In genomic region chr3:34053631-34054030, GRCh38 we compare ENCODE assay signal across 15 cellular contexts.
DNase-seq lines count a peak whose midpoint lies in the region; ATAC-seq and TF ChIP-seq lines count a peak whose summit lies in the region.
"Had no signal": no experiment of that assay in that cellular context is flagged by ENCODE, and none has a peak within 500 bp of the region (broad histone marks: within the 10 kb centered on the region; RNA-seq: fewer than 3 reads in every experiment).

No MANE protein-coding gene starts in this region.

- H3K9me3 ChIP-seq in Loucy (ENCODE audit: insufficient read depth, low read depth, low read length) (no peaks in the 10 kb centered on the region), endodermal cell (ENCODE audit: control insufficient read depth, low read length) (no peaks in the 10 kb centered on the region)
- H3K9me3 ChIP-seq: BLaER1, Caco-2, HAP-1 had no signal

- peaks cover 4% of the 10 kb centered on the region for H3K4me1 Mint-ChIP-seq in endodermal cell
- H3K4me1 Mint-ChIP-seq: CD8-positive, alpha-beta memory T cell had no signal

- H3K27me3 ChIP-seq in Loucy (ENCODE audit: insufficient read depth, low read length, poor library complexity, severe bottlenecking) (no peaks in the 10 kb centered on the region), endodermal cell (ENCODE audit: control insufficient read depth, insufficient read depth, low read length, poor library complexity, severe bottlenecking) (no peaks in the 10 kb centered on the region)
- H3K27me3 ChIP-seq: BLaER1 had no signal

- H3K4me3 ChIP-seq in Loucy (ENCODE audit: low read length, poor library complexity, severe bottlenecking) (no peak overlapping the region), fibroblast of mammary gland (ENCODE audit: control insufficient read depth, low read depth, low read length) (no peak overlapping the region), endodermal cell (ENCODE audit: low read length) (no peak overlapping the region)
- H3K4me3 ChIP-seq: BLaER1, HAP-1, K562 had no signal

- no peak overlapping the region for H3K4me2 ChIP-seq in Loucy (ENCODE audit: low read depth, low read length, poor library complexity, severe bottlenecking)
- H3K4me2 ChIP-seq: BLaER1 had no signal

- H3K4me1 ChIP-seq in Loucy (ENCODE audit: insufficient read depth, low read length, poor library complexity, severe bottlenecking) (peaks cover 14% of the 10 kb centered on the region), endodermal cell (ENCODE audit: control insufficient read depth, insufficient read depth, low read length) (no peaks in the 10 kb centered on the region)
- H3K4me1 ChIP-seq: Caco-2 had no signal

- H4K20me1 ChIP-seq in Loucy (ENCODE audit: insufficient read depth, low read length, poor library complexity, severe bottlenecking), result no peaks in the 10 kb centered on the region
- H4K20me1 ChIP-seq: BLaER1 had no signal

- no peak for TF ChIP-seq CTCF in Loucy (conservative IDR thresholded peaks at IDR 0.05; ENCODE audit: low read length)
- TF ChIP-seq CTCF in fibroblast of mammary gland (conservative IDR thresholded peaks at IDR 0.05; ENCODE audit: control insufficient read depth, insufficient read depth, low read depth, low read length), result no peak
- TF ChIP-seq CTCF in endodermal cell (conservative IDR thresholded peaks at IDR 0.05), result no peak

- peak overlapping the region; percentile 20; the same call in 1 of the 2 replicates for H2AFZ ChIP-seq in Loucy (ENCODE audit: low read length)

- H3K36me3 ChIP-seq in Loucy (ENCODE audit: insufficient read depth, low read length) (no peaks in the 10 kb centered on the region), endodermal cell (ENCODE audit: control insufficient read depth, insufficient read depth, low read length) (no peaks in the 10 kb centered on the region)
- H3K36me3 ChIP-seq: BLaER1, HAP-1 had no signal

- H3K36me3 Mint-ChIP-seq in endodermal cell (ENCODE audit: low read depth), result no peaks in the 10 kb centered on the region

- H3F3A ChIP-seq in Loucy (ENCODE audit: low read depth), result no peaks in the 10 kb centered on the region

- DNase-seq in fibroblast of mammary gland (ENCODE audit: low read depth), result peak; percentile 14
- DNase-seq in inferior parietal cortex (ENCODE audit: extremely low spot score), result peak; percentile 65
- DNase-seq in DMS79 treated with DMSO at 0.1 percent for 48 hours (lab: John Stamatoyannopoulos, UW), result no peak
- no peak for DNase-seq in endodermal cell
- no peak for DNase-seq in HuH-7 (ENCODE audit: low spot score)
- DNase-seq: AML-193; Caco-2; CD8-positive, alpha-beta memory T cell; GF-D8 had no signal

- no peak for ATAC-seq in GM21825 (IDR thresholded peaks at IDR 0.05; ENCODE audit: unreplicated experiment)
- ATAC-seq: HepG2 had no signal

- no peak overlapping the region for H3K4me3 Mint-ChIP-seq in endodermal cell
- H3K4me3 Mint-ChIP-seq: CD8-positive, alpha-beta memory T cell had no signal

- H3K9me2 ChIP-seq in Loucy (replicated peaks; ENCODE audit: low read depth, low read length), result no peaks in the 10 kb centered on the region

- 83 to 93% methylated on average over 1 to 3 of the region's 3 CpGs for WGBS in endodermal cell (ENCODE audit: insufficient coverage in 1 of 2, insufficient read length in 1 of 2), 2 experiments

- H3K9ac ChIP-seq in Loucy (ENCODE audit: low read depth, low read length, poor library complexity, severe bottlenecking) (no peak overlapping the region), endodermal cell (ENCODE audit: extremely low read depth, low read length, poor library complexity, severe bottlenecking) (no peak overlapping the region)
- H3K9ac ChIP-seq: BLaER1 had no signal

- no peak overlapping the region for H3K27ac ChIP-seq in endodermal cell (ENCODE audit: low read depth, low read length)
- H3K27ac ChIP-seq: BLaER1 had no signal

- peaks cover 4% of the 10 kb centered on the region for H3K27me3 Mint-ChIP-seq in endodermal cell (ENCODE audit: insufficient read depth)

- H3K9me3 Mint-ChIP-seq in endodermal cell, result no peaks in the 10 kb centered on the region
- H3K9me3 Mint-ChIP-seq: CD8-positive, alpha-beta memory T cell had no signal

- no peak overlapping the region for H3K27ac Mint-ChIP-seq in endodermal cell

- H3K79me2 ChIP-seq in Loucy (ENCODE audit: insufficient read depth, low read length), result no peaks in the 10 kb centered on the region

Comparison
In these comparisons a context has a peak if more than half of its experiments do, and no peak if none do; other contexts are left out.
1. DNase-seq: peak in fibroblast of mammary gland (single experiment) and inferior parietal cortex (single experiment); none in DMS79 treated with DMSO at 0.1 percent for 48 hours (single experiment), endodermal cell (single experiment) and HuH-7 (single experiment).